ENCODE assay signal across 15 cellular contexts in the genomic region with DNA sequence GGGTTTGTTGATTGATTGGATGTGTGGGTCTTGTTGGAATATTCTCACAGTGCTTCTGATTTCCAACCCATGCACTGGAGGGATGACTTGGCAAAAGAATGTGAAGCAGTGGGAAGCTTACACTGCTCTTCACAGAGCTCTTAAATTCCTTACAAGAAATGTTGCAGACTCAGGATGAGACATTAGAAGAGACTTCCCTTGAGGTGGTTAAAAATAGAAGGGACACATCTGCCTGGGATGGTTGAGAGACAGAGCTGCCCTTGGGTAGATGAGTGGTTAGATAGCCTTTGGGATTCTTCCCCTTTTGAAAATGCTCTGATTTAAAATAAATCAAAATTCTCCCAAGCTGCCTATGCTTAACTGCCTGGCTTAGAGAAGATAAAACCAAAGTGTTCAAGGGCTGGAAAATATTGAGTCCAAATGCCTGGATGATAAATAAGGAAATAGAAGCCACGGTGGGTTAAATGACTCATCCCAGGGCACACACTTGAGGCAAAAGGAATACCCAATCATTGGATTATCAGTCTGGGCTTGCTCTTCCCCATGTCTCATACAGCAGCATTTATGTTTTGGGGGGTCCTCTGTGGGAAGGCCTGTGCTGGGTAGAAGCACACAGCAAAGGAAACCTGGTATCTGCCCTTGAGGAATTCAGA.
DNase-seq lines count a peak whose midpoint lies in the region; ATAC-seq and TF ChIP-seq lines count a peak whose summit lies in the region.
"Had no signal": no experiment of that assay in that cellular context is flagged by ENCODE, and none has a peak within 500 bp of the region (broad histone marks: within the 10 kb centered on the region; RNA-seq: fewer than 3 reads in every experiment).

No MANE protein-coding gene starts in this region.

- H4K8ac ChIP-seq in IMR-90 (ENCODE audit: low read depth in 2 of 2, low read length in 2 of 2), result peak overlapping the region in 1 of 2 experiments; percentile 54; a peak in 1 of 4 replicates

- intact Hi-C loops in IMR-90 (cut with micrococcal nuclease), result loop anchor here (10.0 kb wide), 1 partner anchor 301 kb away; no protein-coding TSS in a partner anchor

- H4K20me1 ChIP-seq in IMR-90 (ENCODE audit: insufficient read depth, low read length), result no peaks in the 10 kb centered on the region; the same call in 1 of the 2 replicates

- no TSS peak for BruUV-seq in IMR-90 (replicated peaks; lab: Mats Ljungman, UMichigan)

- peak overlapping the region; percentile 66; the same call in 1 of the 3 replicates for H2BK15ac ChIP-seq in IMR-90 (ENCODE audit: low read depth, low read length)

- H3K9ac ChIP-seq in IMR-90 (ENCODE audit: low read depth, low read length), result no peak overlapping the region

- no peaks in the 10 kb centered on the region for H3K27me3 ChIP-seq in IMR-90 (ENCODE audit: control insufficient read depth, insufficient read depth, low read length)

- peak overlapping the region; percentile 86 for H2BK120ac ChIP-seq in IMR-90 (ENCODE audit: low read depth, low read length)

- no peak overlapping the region for H2AK9ac ChIP-seq in IMR-90 (replicated peaks; ENCODE audit: low read depth, low read length, poor library complexity)

- no peak overlapping the region for H2AFZ ChIP-seq in IMR-90 (replicated peaks; ENCODE audit: low read length, poor library complexity)

- CTCF ChIA-PET in IMR-90 (lab: Yijun Ruan, JAX), result interaction anchor here (0.7 to 1.1 kb wide), 3 partner anchors 9 to 302 kb away, joined by 3 read pairs; no protein-coding TSS in a partner anchor

- H3K14ac ChIP-seq in IMR-90 (replicated peaks; ENCODE audit: low read depth, low read length), result peak overlapping the region; percentile 87

- peak overlapping the region; percentile 55 for H2BK5ac ChIP-seq in IMR-90 (ENCODE audit: low read depth, low read length, poor library complexity, severe bottlenecking)

- TF ChIP-seq RAD21 in IMR-90 (IDR thresholded peaks at IDR 0.05; ENCODE audit: low read length), result no peak

- no peak overlapping the region; the same call in 1 of the 2 replicates for H3K18ac ChIP-seq in IMR-90 (ENCODE audit: low read depth, low read length)

- no peak for TF ChIP-seq POLR2A in IMR-90 (IDR thresholded peaks at IDR 0.05; ENCODE audit: low read depth, low read length)

- TF ChIP-seq CTCF in AG10803 (conservative IDR thresholded peaks at IDR 0.05; ENCODE audit: low read length), result no peak
- no peak for TF ChIP-seq CTCF in IMR-90 (conservative IDR thresholded peaks at IDR 0.05; ENCODE audit: low read depth, low read length)

- H2AK5ac ChIP-seq in IMR-90 (ENCODE audit: low read depth, low read length), result peak overlapping the region; percentile 49; the same call in 1 of the 2 replicates

- H3K4me1 ChIP-seq in IMR-90 (ENCODE audit: control insufficient read depth, insufficient read depth, low read length), result peaks cover 7% of the 10 kb centered on the region

- H3K36me3 ChIP-seq in IMR-90 (ENCODE audit: control insufficient read depth, insufficient read depth, low read length), result no peaks in the 10 kb centered on the region

- no CpG with 5 or more reads among the region's 1 CpG for WGBS in IMR-90 (ENCODE audit: extremely low coverage in 2 of 2, insufficient read length in 1 of 2), 2 experiments

- peak; percentile 73 for ATAC-seq in IMR-90 (ENCODE audit: low read depth)
- no peak for ATAC-seq in HG02798 (IDR thresholded peaks at IDR 0.05; ENCODE audit: poor library complexity, unreplicated experiment)
- no peak for ATAC-seq in HG02981 (IDR thresholded peaks at IDR 0.05; ENCODE audit: unreplicated experiment)
- ATAC-seq: stimulated activated naive CD8-positive, alpha-beta T cell treated with anti-CD3 and anti-CD28 coated beads, Interleukin-15, Interleukin-2, amounts not matched to agents 100 U/mL and 50 U/mL, for 24 hours had no signal

- peak overlapping the region; percentile 29; the same call in 1 of the 2 replicates for H4K91ac ChIP-seq in IMR-90 (ENCODE audit: insufficient read depth, low read depth, low read length)

- H3K9me3 ChIP-seq in IMR-90 (ENCODE audit: control insufficient read depth, insufficient read depth, low read length), result no peaks in the 10 kb centered on the region

- peak overlapping the region; percentile 94 for H2BK20ac ChIP-seq in IMR-90 (ENCODE audit: low read depth, low read length)

- POLR2A ChIA-PET in IMR-90 (lab: Charles Lee; ENCODE audit: unreplicated experiment), result no interaction called here

- H4K5ac ChIP-seq in IMR-90 (ENCODE audit: low read depth, low read length), result no peak overlapping the region

- no peak overlapping the region for H3K27ac ChIP-seq in IMR-90 (ENCODE audit: insufficient read depth, low read length)
- H3K27ac ChIP-seq: coronary artery had no signal

- no peak overlapping the region for H3K56ac ChIP-seq in IMR-90 (ENCODE audit: extremely low read depth, insufficient read depth, low read length)

- DNase-seq in AG10803 (ENCODE audit: low read depth) (peak; percentile 94), IMR-90 (peak; percentile 69), dedifferentiated amniotic fluid mesenchymal stem cell (ENCODE audit: extremely low spot score) (peak; percentile 61), myocyte (ENCODE audit: low read depth) (peak; percentile 76), UCSD-AML1 (lab: John Stamatoyannopoulos, UW; ENCODE audit: unreplicated experiment) (no peak), MV-4-11 (lab: John Stamatoyannopoulos, UW) (no peak)
- DNase-seq: activated CD8-positive, alpha-beta memory T cell treated with anti-CD3 and anti-CD28 coated beads for 24 hours; activated naive CD4-positive, alpha-beta T cell treated with Interleukin-2 at 50 U/mL for 16 hours; NCI-H510A; RPMI8226; stimulated activated CD4-positive, alpha-beta T cell treated with anti-CD3 and anti-CD28 coated beads, Interleukin-4, amount 100 ng/mL, for 1 hour; stimulated activated naive CD8-positive, alpha-beta T cell treated with anti-CD3 and anti-CD28 coated beads, Interleukin-15, Interleukin-2, amounts not matched to agents 100 U/mL and 50 U/mL, for 24 hours had no signal

- no peak overlapping the region; the same call in 1 of the 2 replicates for H3K4me2 ChIP-seq in IMR-90 (ENCODE audit: low read depth, low read length)

- peaks cover 14% of the 10 kb centered on the region for H3K9me1 ChIP-seq in IMR-90 (ENCODE audit: insufficient read depth, low read length)

- dilution Hi-C loops in IMR-90 (cut with HindIII; ENCODE audit: low sequenced_read_pairs, unreplicated experiment), result loop anchor here (25.0 kb wide), 1 partner anchor 1194 kb away; no protein-coding TSS in a partner anchor

- H3K4me3 ChIP-seq in AG10803 (ENCODE audit: low read length) (no peak overlapping the region), IMR-90 (ENCODE audit: insufficient read depth, low read depth, low read length) (no peak overlapping the region)
- H3K4me3 ChIP-seq: coronary artery had no signal

- H3K79me1 ChIP-seq in IMR-90 (ENCODE audit: low read depth in 1 of 2, low read length in 2 of 2), result no peaks in the 10 kb centered on the region

- in situ Hi-C loops in IMR-90 (cut with MboI; ENCODE audit: low sequenced_read_pairs), result loop anchor here (25.0 kb wide), 1 partner anchor 844 kb away; no protein-coding TSS in a partner anchor

- H3K4ac ChIP-seq in IMR-90 (ENCODE audit: low read depth, low read length), result peak overlapping the region; percentile 69

- H3K23ac ChIP-seq in IMR-90 (ENCODE audit: low read depth, low read length), result peak overlapping the region; percentile 77; the same call in 1 of the 2 replicates

TF ChIP-seq in IMR-90, 13 proteins besides CTCF, POLR2A, EP300 and RAD21:
- TF ChIP-seq NFE2L2 (IDR thresholded peaks at IDR 0.05; ENCODE audit: low read depth, low read length), result peak; percentile 80
- TF ChIP-seq CHD1 (IDR thresholded peaks at IDR 0.05; ENCODE audit: low read depth, low read length), result no peak
- TF ChIP-seq BHLHE40 (IDR thresholded peaks at IDR 0.05; ENCODE audit: low read depth, low read length), result no peak
- peak; percentile 41; the same call in 1 of the 2 replicates for TF ChIP-seq MAFK (IDR thresholded peaks at IDR 0.05; ENCODE audit: low read depth, low read length)
- no peak for TF ChIP-seq SMC3 (IDR thresholded peaks at IDR 0.05; ENCODE audit: low read depth, low read length)
- TF ChIP-seq RFX5 (IDR thresholded peaks at IDR 0.05; ENCODE audit: low read depth, low read length), result no peak

Comparison
In these comparisons a context has a peak if more than half of its experiments do, and no peak if none do; other contexts are left out.
1. DNase-seq: peak in AG10803 (single experiment), IMR-90 (single experiment), dedifferentiated amniotic fluid mesenchymal stem cell (single experiment) and myocyte (single experiment); none in UCSD-AML1 (single experiment) and MV-4-11 (single experiment).